Comparison of ENCODE assay signal across 24 cellular contexts in the genomic region with DNA sequence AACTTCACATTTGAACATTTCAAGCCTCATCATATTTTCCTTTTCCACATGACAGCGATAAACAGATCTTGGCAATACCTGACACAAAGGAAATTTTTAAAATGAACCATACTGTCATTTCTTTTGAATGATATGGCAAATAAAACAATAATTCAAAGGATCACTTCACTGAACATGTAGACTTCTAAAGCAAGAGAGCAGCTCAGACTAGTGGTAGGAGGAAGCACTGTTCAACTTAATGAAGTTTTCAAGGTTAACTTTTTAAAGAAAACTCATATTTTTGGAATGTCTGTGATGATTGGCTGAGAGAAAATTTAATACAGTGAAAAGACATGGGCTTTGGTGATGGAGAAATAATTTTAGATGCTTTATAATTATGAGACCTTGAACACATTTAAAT.
DNase-seq lines count a peak whose midpoint lies in the region; ATAC-seq and TF ChIP-seq lines count a peak whose summit lies in the region.
"Had no signal": no experiment of that assay in that cellular context is flagged by ENCODE, and none has a peak within 500 bp of the region (broad histone marks: within the 10 kb centered on the region; RNA-seq: fewer than 3 reads in every experiment).

No MANE protein-coding gene starts in this region.

- no peaks in the 10 kb centered on the region for H3K36me3 ChIP-seq in MM.1S (replicated peaks; ENCODE audit: insufficient read depth, low read length)
- H3K36me3 ChIP-seq: MG63, upper lobe of left lung had no signal

- no peaks in the 10 kb centered on the region for H3F3A ChIP-seq in MM.1S (ENCODE audit: insufficient read depth, low read length)

- H3K27ac ChIP-seq in MM.1S (ENCODE audit: low read length) = no peak overlapping the region
- H3K27ac ChIP-seq: epithelial cell of prostate, upper lobe of left lung had no signal

- no peak overlapping the region for H3K9ac ChIP-seq in MM.1S (ENCODE audit: low read length)

- H3K4me1 Mint-ChIP-seq in brain = peaks cover 19% of the 10 kb centered on the region
- H3K4me1 Mint-ChIP-seq: B cell, naive B cell had no signal

- H3K27ac Mint-ChIP-seq in brain = peak overlapping the region in 1 of 5 experiments; percentile 27
- H3K27ac Mint-ChIP-seq: activated naive CD4-positive, alpha-beta T cell treated with anti-CD3 and anti-CD28 coated beads for 36 hours; B cell; naive B cell had no signal

- no peaks in the 10 kb centered on the region for H4K20me1 ChIP-seq in MM.1S (ENCODE audit: insufficient read depth, low read length)

- H3K4me3 ChIP-seq in MM.1S (ENCODE audit: low read length) (no peak overlapping the region), fibroblast of the aortic adventitia (ENCODE audit: low read depth, low read length) (no peak overlapping the region)
- H3K4me3 ChIP-seq: MG63, upper lobe of left lung had no signal

- H3K9me3 Mint-ChIP-seq in brain = peaks cover 0 to 2% (median 0%) of the 10 kb centered on the region in 5 experiments
- H3K9me3 Mint-ChIP-seq: activated naive CD4-positive, alpha-beta T cell treated with anti-CD3 and anti-CD28 coated beads for 36 hours had no signal

- H2AFZ ChIP-seq in MM.1S (ENCODE audit: low read length) = no peak overlapping the region

- no peak for DNase-seq in MM.1S
- peak; percentile 29 for DNase-seq in fibroblast of the aortic adventitia (ENCODE audit: low read depth)
- peak; percentile 34 for DNase-seq in superior temporal gyrus (ENCODE audit: extremely low spot score)
- no peak for DNase-seq in NOMO-1 treated with DMSO at 0.1 percent for 48 hours (lab: John Stamatoyannopoulos, UW; ENCODE audit: unreplicated experiment)
- DNase-seq: activated naive CD4-positive, alpha-beta T cell treated with anti-CD3 and anti-CD28 coated beads for 36 hours; activated T-cell treated with anti-CD3 and anti-CD28 coated beads, Interleukin-2, amount 50 U/mL, for 48 hours; Caco-2; cortex of kidney; mesendoderm; MG63; naive B cell; NCI-H1436; NCI-H524 treated with DMSO at 0.1 percent for 48 hours; posterior cingulate gyrus; small intestine; stimulated activated naive CD8-positive, alpha-beta T cell treated with anti-CD3 and anti-CD28 coated beads, Interleukin-15, Interleukin-2, amounts not matched to agents 100 U/mL and 50 U/mL, for 24 hours; upper lobe of left lung had no signal

- H3K9me3 ChIP-seq in MM.1S (replicated peaks; ENCODE audit: insufficient read depth, low read length) = no peaks in the 10 kb centered on the region
- H3K9me3 ChIP-seq: Caco-2, MG63, upper lobe of left lung had no signal

- H3K9me2 ChIP-seq in MM.1S (replicated peaks; ENCODE audit: insufficient read depth, low read length) = no peaks in the 10 kb centered on the region

- no peaks in the 10 kb centered on the region for H3K36me3 Mint-ChIP-seq in brain
- H3K36me3 Mint-ChIP-seq: naive B cell had no signal

- no peaks in the 10 kb centered on the region for H3K79me2 ChIP-seq in MM.1S (ENCODE audit: low read length)

- H3K4me2 ChIP-seq in MM.1S (ENCODE audit: low read depth, low read length) = no peak overlapping the region

- ATAC-seq in GM19324 (IDR thresholded peaks at IDR 0.05; ENCODE audit: low FRiP score, unreplicated experiment) (no peak), GM21367 (IDR thresholded peaks at IDR 0.05; ENCODE audit: unreplicated experiment) (no peak)
- ATAC-seq: HepG2; Right ventricle myocardium inferior; stimulated activated naive CD8-positive, alpha-beta T cell treated with anti-CD3 and anti-CD28 coated beads, Interleukin-15, Interleukin-2, amounts not matched to agents 100 U/mL and 50 U/mL, for 24 hours had no signal

- no peak overlapping the region for H3K4me3 Mint-ChIP-seq in brain
- H3K4me3 Mint-ChIP-seq: activated naive CD4-positive, alpha-beta T cell treated with anti-CD3 and anti-CD28 coated beads for 36 hours; B cell; naive B cell had no signal

- H3K4me1 ChIP-seq in MM.1S (ENCODE audit: low read length) = no peaks in the 10 kb centered on the region
- H3K4me1 ChIP-seq: Caco-2, upper lobe of left lung had no signal

- H3K27me3 Mint-ChIP-seq in brain = no peaks in the 10 kb centered on the region
- H3K27me3 Mint-ChIP-seq: B cell, naive B cell had no signal

- no peaks in the 10 kb centered on the region for H3K27me3 ChIP-seq in MM.1S (replicated peaks; ENCODE audit: insufficient read depth, low read length)
- H3K27me3 ChIP-seq: MG63, upper lobe of left lung had no signal

- peak; percentile 10; the same call in 1 of the 2 replicates for TF ChIP-seq CTCF in MM.1S (IDR thresholded peaks at IDR 0.05; ENCODE audit: low read length)
- TF ChIP-seq CTCF in brain (conservative IDR thresholded peaks at IDR 0.05) = peak; percentile 29 to 45
- TF ChIP-seq CTCF in fibroblast of the aortic adventitia (IDR thresholded peaks at IDR 0.05; ENCODE audit: insufficient read depth, low read length) = peak; percentile 55

Comparison
In these comparisons a context has a peak if more than half of its experiments do, and no peak if none do; other contexts are left out.
1. DNase-seq: peak in fibroblast of the aortic adventitia (single experiment) and superior temporal gyrus (single experiment); none in MM.1S (single experiment) and NOMO-1 treated with DMSO at 0.1 percent for 48 hours (single experiment).
2. Peak in every context shown above with its lines, with median percentiles within 50 percentile points of each other: CTCF ChIP-seq.